In genomic region chr10:101322266-101323151, GRCh38 we compare ENCODE assay signal across 24 cellular contexts.
"Had no signal": no experiment of that assay in that cellular context is flagged by ENCODE, and none has a peak within 500 bp of the region (broad histone marks: within the 10 kb centered on the region; RNA-seq: fewer than 3 reads in every experiment).

No MANE protein-coding gene starts in this region.

- H3K4me1 Mint-ChIP-seq: activated CD4-positive, alpha-beta T cell treated with anti-CD3 and anti-CD28 coated beads, Interleukin-2, amount 10 ng/mL, durations not matched to agents 7 days and 5 days; activated T-helper 17 cell treated with anti-CD3 and anti-CD28 coated beads, Interleukin-2, amount 50 U/mL, for 72 hours; natural killer cell; stimulated activated effector memory CD8-positive, alpha-beta T cell treated with anti-CD3 and anti-CD28 coated beads, Interleukin-12 subunit alpha, Interleukin-12 subunit beta, amount 100 ng/mL, for 72 hours had no signal

- H3K27ac Mint-ChIP-seq: activated CD4-positive, alpha-beta T cell treated with anti-CD3 and anti-CD28 coated beads, Interleukin-2, amount 10 ng/mL, durations not matched to agents 7 days and 5 days; activated CD8-positive, alpha-beta T cell treated with anti-CD3 and anti-CD28 coated beads for 36 hours; activated T-helper 17 cell treated with anti-CD3 and anti-CD28 coated beads, Interleukin-2, amount 50 U/mL, for 72 hours; natural killer cell; progenitor cell of endocrine pancreas; stimulated activated effector memory CD8-positive, alpha-beta T cell treated with anti-CD3 and anti-CD28 coated beads, Interleukin-12 subunit alpha, Interleukin-12 subunit beta, amount 100 ng/mL, for 72 hours; stimulated activated naive CD8-positive, alpha-beta T cell treated with anti-CD3 and anti-CD28 coated beads, Interleukin-15, Interleukin-2, amounts not matched to agents 100 ng/mL and 50 ng/mL, for 24 hours; T-helper 17 cell had no signal

- DNase-seq: activated CD4-positive, alpha-beta T cell treated with anti-CD3 and anti-CD28 coated beads for 1 hour; activated CD4-positive, alpha-beta T cell treated with anti-CD3 and anti-CD28 coated beads, Interleukin-2, amount 10 ng/mL, durations not matched to agents 7 days and 5 days; activated CD8-positive, alpha-beta T cell treated with anti-CD3 and anti-CD28 coated beads for 36 hours; activated gamma-delta T cell treated with Interleukin-2 at 50 U/mL for 16 hours; activated naive CD4-positive, alpha-beta T cell treated with anti-CD3 and anti-CD28 coated beads, Interleukin-2, amount 50 U/mL, for 16 hours; activated T-cell treated with anti-CD3 and anti-CD28 coated beads, Interleukin-2, amount 50 U/mL, for 4 hours; amniotic stem cell; central memory CD4-positive, alpha-beta T cell; dermis blood vessel endothelial cell; effector CD4-positive, alpha-beta T cell; esophagus squamous epithelium; foreskin melanocyte; left ventricle myocardium inferior; natural killer cell; stimulated activated CD4-positive, alpha-beta T cell treated with anti-CD3 and anti-CD28 coated beads, Interleukin-12 subunit alpha, Interleukin-12 subunit beta, amount 100 ng/mL, for 4 hours; stimulated activated CD4-positive, alpha-beta T cell treated with anti-CD3 and anti-CD28 coated beads, Interleukin-4, amount 100 ng/mL, for 24 hours; T-helper 17 cell; T1000; trophoblast cell had no signal

- H3K9me3 Mint-ChIP-seq: activated CD4-positive, alpha-beta T cell treated with anti-CD3 and anti-CD28 coated beads, Interleukin-2, amount 10 ng/mL, durations not matched to agents 7 days and 5 days; activated CD8-positive, alpha-beta T cell treated with anti-CD3 and anti-CD28 coated beads for 36 hours; activated T-cell treated with anti-CD3 and anti-CD28 coated beads, Interleukin-2, amount 50 U/mL, for 4 hours; activated T-helper 17 cell treated with anti-CD3 and anti-CD28 coated beads, Interleukin-2, amount 50 U/mL, for 72 hours; natural killer cell; stimulated activated effector memory CD8-positive, alpha-beta T cell treated with anti-CD3 and anti-CD28 coated beads, Interleukin-12 subunit alpha, Interleukin-12 subunit beta, amount 100 ng/mL, for 72 hours; stimulated activated naive CD8-positive, alpha-beta T cell treated with anti-CD3 and anti-CD28 coated beads, Interleukin-15, Interleukin-2, amounts not matched to agents 100 ng/mL and 50 ng/mL, for 24 hours had no signal

- ATAC-seq: activated CD8-positive, alpha-beta T cell treated with anti-CD3 and anti-CD28 coated beads for 36 hours; activated T-cell treated with anti-CD3 and anti-CD28 coated beads, Interleukin-2, amount 50 U/mL, for 4 hours; activated T-helper 17 cell treated with anti-CD3 and anti-CD28 coated beads, Interleukin-2, amount 50 U/mL, for 72 hours; natural killer cell; sciatic nerve; stimulated activated effector memory CD8-positive, alpha-beta T cell treated with anti-CD3 and anti-CD28 coated beads, Interleukin-12 subunit alpha, Interleukin-12 subunit beta, amount 100 ng/mL, for 72 hours; T-helper 17 cell had no signal

- H3K4me3 Mint-ChIP-seq: activated CD4-positive, alpha-beta T cell treated with anti-CD3 and anti-CD28 coated beads, Interleukin-2, amount 10 ng/mL, durations not matched to agents 7 days and 5 days; activated CD8-positive, alpha-beta T cell treated with anti-CD3 and anti-CD28 coated beads for 36 hours; activated T-cell treated with anti-CD3 and anti-CD28 coated beads, Interleukin-2, amount 50 U/mL, for 4 hours; activated T-helper 17 cell treated with anti-CD3 and anti-CD28 coated beads, Interleukin-2, amount 50 U/mL, for 72 hours; natural killer cell; stimulated activated effector memory CD8-positive, alpha-beta T cell treated with anti-CD3 and anti-CD28 coated beads, Interleukin-12 subunit alpha, Interleukin-12 subunit beta, amount 100 ng/mL, for 72 hours; stimulated activated naive CD8-positive, alpha-beta T cell treated with anti-CD3 and anti-CD28 coated beads, Interleukin-15, Interleukin-2, amounts not matched to agents 100 ng/mL and 50 ng/mL, for 24 hours; T-helper 17 cell had no signal

- H3K36me3 Mint-ChIP-seq: natural killer cell; stimulated activated effector memory CD8-positive, alpha-beta T cell treated with anti-CD3 and anti-CD28 coated beads, Interleukin-12 subunit alpha, Interleukin-12 subunit beta, amount 100 ng/mL, for 72 hours had no signal
